8 cellular contexts compared by ENCODE assay signal in the genomic region with DNA sequence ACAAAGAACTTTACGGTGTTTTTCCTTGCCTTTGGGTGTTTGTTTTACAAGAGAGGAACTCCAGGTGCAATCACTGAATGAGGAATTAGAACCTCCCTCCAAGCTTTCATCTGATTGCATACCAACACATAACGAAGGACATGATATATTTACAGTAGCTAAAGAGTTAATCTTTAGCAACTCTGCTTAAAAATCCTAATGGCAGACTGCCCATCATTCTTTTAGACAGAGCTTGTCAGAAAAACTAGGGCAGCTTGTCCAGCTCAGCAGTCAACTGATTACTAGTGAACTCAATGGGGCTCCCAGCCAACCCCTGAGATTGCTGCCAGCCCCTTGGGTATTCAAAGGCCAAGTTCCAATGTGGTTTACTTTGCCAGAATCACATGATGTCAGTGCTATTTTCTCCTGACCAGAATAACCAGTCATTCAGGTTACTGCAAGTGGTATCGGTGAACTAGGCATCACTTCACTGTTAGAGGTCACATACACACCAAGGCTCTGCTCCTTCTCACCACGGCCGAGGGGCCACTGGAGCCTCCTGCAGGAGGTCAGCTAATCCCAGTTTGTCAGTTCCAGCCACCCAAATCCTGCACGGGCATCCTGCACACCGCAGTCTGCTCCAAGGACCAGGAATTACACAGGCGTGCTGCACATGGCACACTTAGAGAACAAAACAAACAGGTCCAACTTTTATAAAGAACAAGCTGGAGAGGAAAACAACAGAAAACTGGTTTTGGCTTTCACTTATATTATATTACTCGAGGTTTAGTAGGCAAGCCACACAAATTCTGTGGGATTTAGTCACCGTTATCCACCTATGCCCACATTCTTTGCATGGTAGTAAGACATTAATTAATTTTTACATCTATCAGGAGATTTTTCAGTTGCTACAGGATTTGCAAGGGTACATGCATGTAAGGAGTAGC.
DNase-seq lines count a peak whose midpoint lies in the region; ATAC-seq and TF ChIP-seq lines count a peak whose summit lies in the region.

No MANE protein-coding gene starts in this region.

- H3K4me1 ChIP-seq in BE2C (peaks cover 23% of the 10 kb centered on the region), left lung (peaks cover 11 to 12% of the 10 kb centered on the region in 2 donors)

- ATAC-seq in left lung (peak; percentile 88), HG03457 (IDR thresholded peaks at IDR 0.05; ENCODE audit: unreplicated experiment) (no peak), HG03108 (IDR thresholded peaks at IDR 0.05; ENCODE audit: unreplicated experiment) (no peak)

- H3K9me3 Mint-ChIP-seq in type B pancreatic cell: no peaks in the 10 kb centered on the region

- H3K36me3 Mint-ChIP-seq in type B pancreatic cell: peaks cover 21% of the 10 kb centered on the region

- DNase-seq in BE2C: peak; percentile 37
- peak; percentile 46 for DNase-seq in NCI-H2029 (lab: John Stamatoyannopoulos, UW)
- peak; percentile 79 to 89 for DNase-seq in cerebellar nuclear complex (lab: John Stamatoyannopoulos, UW)
- DNase-seq in left lung: peak; percentile 63 to 71
- no peak for DNase-seq in type B pancreatic cell (ENCODE audit: extremely low spot score, unreplicated experiment)
- no peak for DNase-seq in NCI-H2171 (lab: John Stamatoyannopoulos, UW)

- peak overlapping the region; percentile 84 for H3K4me3 Mint-ChIP-seq in type B pancreatic cell

- peak overlapping the region; percentile 99 for H3K27ac Mint-ChIP-seq in type B pancreatic cell

- H3K27ac ChIP-seq in left lung: peak overlapping the region; percentile 35 to 46

- H3K27me3 ChIP-seq in BE2C (no peaks in the 10 kb centered on the region), left lung (no peaks in the 10 kb centered on the region)

- H3K4me3 ChIP-seq in BE2C (ENCODE audit: low read depth, low read length): no peak overlapping the region
- H3K4me3 ChIP-seq in left lung: no peak overlapping the region

- no peaks in the 10 kb centered on the region for H3K9me3 ChIP-seq in BE2C
- H3K9me3 ChIP-seq in left lung: no peaks in the 10 kb centered on the region

- H3K27me3 Mint-ChIP-seq in type B pancreatic cell: no peaks in the 10 kb centered on the region

- no peak; the same call in 1 of the 2 replicates for TF ChIP-seq CTCF in BE2C (IDR thresholded peaks at IDR 0.05; ENCODE audit: low read depth, low read length)
- TF ChIP-seq CTCF in left lung (IDR thresholded peaks at IDR 0.05): no peak
- TF ChIP-seq CTCF in type B pancreatic cell (conservative IDR thresholded peaks at IDR 0.05): no peak

- intact Hi-C loops in left lung (cut with DNase I): loop anchor here in 1 of 2 donors (5.0 kb wide), 1 partner anchor 264 kb away; no protein-coding TSS in a partner anchor

- H3K4me1 Mint-ChIP-seq in type B pancreatic cell (ENCODE audit: unreplicated experiment): peaks cover 52% of the 10 kb centered on the region

- H3K36me3 ChIP-seq in BE2C (no peaks in the 10 kb centered on the region; the same call in 1 of the 2 replicates), left lung (no peaks in the 10 kb centered on the region)

Comparison
In these comparisons a context has a peak if more than half of its experiments do, and no peak if none do; other contexts are left out.
1. DNase-seq: peak in BE2C (single experiment), NCI-H2029 (single experiment), cerebellar nuclear complex (2 of 2) and left lung (2 of 2); none in type B pancreatic cell (single experiment) and NCI-H2171 (single experiment).